Comparison of ENCODE assay signal across 22 cellular contexts in genomic region chr9:74775401-74775800, GRCh38.
"Had no signal": no experiment of that assay in that cellular context is flagged by ENCODE, and none has a peak within 500 bp of the region (broad histone marks: within the 10 kb centered on the region; RNA-seq: fewer than 3 reads in every experiment).

No MANE protein-coding gene starts in this region.

- H3K4me3 ChIP-seq: adrenal gland, breast epithelium, SK-N-MC had no signal

- H3K9me3 ChIP-seq: adrenal gland, breast epithelium had no signal

- H3K4me3 Mint-ChIP-seq: activated CD8-positive, alpha-beta T cell treated with anti-CD3 and anti-CD28 coated beads, Interleukin-2, amount 10 ng/mL, durations not matched to agents 7 days and 5 days; activated naive CD8-positive, alpha-beta T cell treated with anti-CD3 and anti-CD28 coated beads, Interleukin-2, amount 10 ng/mL, durations not matched to agents 7 days and 5 days had no signal

- H3K27ac ChIP-seq: adrenal gland, SK-N-MC, WERI-Rb-1 had no signal

- ATAC-seq: activated CD8-positive, alpha-beta T cell treated with anti-CD3 and anti-CD28 coated beads, Interleukin-2, amount 10 ng/mL, durations not matched to agents 7 days and 5 days had no signal

- H3K36me3 ChIP-seq: adrenal gland, breast epithelium, WERI-Rb-1 had no signal

- DNase-seq: activated CD4-positive, alpha-beta T cell treated with anti-CD3 and anti-CD28 coated beads for 48 hours; activated CD4-positive, alpha-beta T cell treated with anti-CD3 and anti-CD28 coated beads, Interleukin-2, amount 50 U/mL, for 4 hours; activated CD8-positive, alpha-beta memory T cell treated with anti-CD3 and anti-CD28 coated beads, Interleukin-2, amount 50 U/mL, for 48 hours; activated CD8-positive, alpha-beta T cell treated with anti-CD3 and anti-CD28 coated beads, Interleukin-2, amount 10 ng/mL, durations not matched to agents 7 days and 5 days; activated naive CD4-positive, alpha-beta T cell treated with anti-CD3 and anti-CD28 coated beads, Interleukin-2, amount 50 U/mL, for 16 hours; activated naive CD8-positive, alpha-beta T cell treated with anti-CD3 and anti-CD28 coated beads, Interleukin-2, amount 10 ng/mL, durations not matched to agents 7 days and 5 days; activated T-cell treated with anti-CD3 and anti-CD28 coated beads, Interleukin-2, amount 50 U/mL, for 1 hour; adrenal gland; aorta; KG1; NCI-H1048; NCI-H146; NCI-H187 treated with DMSO at 0.1 percent for 48 hours; NCI-H2081 treated with DMSO at 0.1 percent for 48 hours; NCI-H226; NCI-H526 treated with DMSO at 0.1 percent for 48 hours; NCI-H82; SIG-M5; T-helper 1 cell; WERI-Rb-1 had no signal

- H3K4me1 ChIP-seq: adrenal gland, breast epithelium had no signal

- H3K27ac Mint-ChIP-seq: activated CD8-positive, alpha-beta T cell treated with anti-CD3 and anti-CD28 coated beads, Interleukin-2, amount 10 ng/mL, durations not matched to agents 7 days and 5 days; activated naive CD8-positive, alpha-beta T cell treated with anti-CD3 and anti-CD28 coated beads, Interleukin-2, amount 10 ng/mL, durations not matched to agents 7 days and 5 days had no signal

- H3K9me3 Mint-ChIP-seq: activated naive CD8-positive, alpha-beta T cell treated with anti-CD3 and anti-CD28 coated beads, Interleukin-2, amount 10 ng/mL, durations not matched to agents 7 days and 5 days had no signal

- H3K27me3 ChIP-seq: breast epithelium had no signal

- H3K36me3 Mint-ChIP-seq: activated naive CD8-positive, alpha-beta T cell treated with anti-CD3 and anti-CD28 coated beads, Interleukin-2, amount 10 ng/mL, durations not matched to agents 7 days and 5 days had no signal

- H3K4me1 Mint-ChIP-seq: activated naive CD8-positive, alpha-beta T cell treated with anti-CD3 and anti-CD28 coated beads, Interleukin-2, amount 10 ng/mL, durations not matched to agents 7 days and 5 days had no signal

- H3K27me3 Mint-ChIP-seq: activated naive CD8-positive, alpha-beta T cell treated with anti-CD3 and anti-CD28 coated beads, Interleukin-2, amount 10 ng/mL, durations not matched to agents 7 days and 5 days had no signal
